In genomic region chr2:69644506-69644979, GRCh38 we compare ENCODE assay signal across 8 cellular contexts. TPM values are rescaled to one million over a fixed set of nuclear protein-coding genes. Genes with fewer than 3 reads are reported as not detected.
DNase-seq lines count a peak whose midpoint lies in the region; ATAC-seq, FAIRE-seq and TF ChIP-seq lines count a peak whose summit lies in the region.

No MANE protein-coding gene starts in this region.

- H3K4me1 ChIP-seq in SK-N-SH (ENCODE audit: control insufficient read depth in 1 of 2, insufficient read depth in 2 of 2, low read depth in 1 of 2, low read length in 1 of 2) = peaks cover 1 to 26% of the 10 kb centered on the region in 2 experiments; a peak in 3 of 4 replicates
- H3K4me1 ChIP-seq in rectal smooth muscle tissue (ENCODE audit: control insufficient read depth, insufficient read depth, low read length) = peaks cover 12% of the 10 kb centered on the region

- peak overlapping the region; percentile 98 to 100 for H3K27ac ChIP-seq in SK-N-SH (ENCODE audit: low read depth in 2 of 2, low read length in 1 of 2)
- peak overlapping the region; percentile 97 for H3K27ac ChIP-seq in rectal smooth muscle tissue (ENCODE audit: low read depth, low read length)

- H3K4me3 ChIP-seq in SK-N-SH (ENCODE audit: low read depth in 2 of 2, low read length in 1 of 2) = peak overlapping the region; percentile 84 to 93
- peak overlapping the region; percentile 92 for H3K4me3 ChIP-seq in fibroblast of pulmonary artery (replicated peaks; ENCODE audit: low read depth, low read length)
- H3K4me3 ChIP-seq in rectal smooth muscle tissue (ENCODE audit: low read length) = peak overlapping the region; percentile 86

- H3K4me2 ChIP-seq in SK-N-SH = peak overlapping the region; percentile 93

- TF ChIP-seq EP300 in SK-N-SH (IDR thresholded peaks at IDR 0.05; ENCODE audit: borderline replicate concordance in 1 of 2, low read depth in 1 of 2, low read length in 1 of 2) = no peak

- 5% methylated on average over 15 of the region's 15 CpGs for WGBS in SK-N-SH (ENCODE audit: low lambda C conversion rate)

- peak overlapping the region; percentile 94 for H2AFZ ChIP-seq in SK-N-SH (ENCODE audit: low read depth)

- H3K9ac ChIP-seq in SK-N-SH = peak overlapping the region; percentile 96
- H3K9ac ChIP-seq in rectal smooth muscle tissue (ENCODE audit: low read length) = peak overlapping the region; percentile 59

- FAIRE-seq in GM19239 (lab: Jason Lieb, UNC) = peak; percentile 88

- H4K20me1 ChIP-seq in SK-N-SH (ENCODE audit: insufficient read depth) = peaks cover 29% of the 10 kb centered on the region

- no peak for ATAC-seq in HG03442 (IDR thresholded peaks at IDR 0.05; ENCODE audit: unreplicated experiment)

- CTCF ChIA-PET in SK-N-SH (lab: Yijun Ruan, JAX) = interaction anchor here (0.8 to 2.1 kb wide), 5 partner anchors 76 to 216 kb away, joined by 3 to 7 read pairs (median 3); no protein-coding TSS in a partner anchor

- DNase-seq in GM19239 (ENCODE audit: insufficient read length, low spot score) (no peak), SK-N-SH (no peak), fibroblast of pulmonary artery (ENCODE audit: low read depth) (no peak), ecto neural progenitor cell (ENCODE audit: low spot score) (no peak), CD1c-positive myeloid dendritic cell (ENCODE audit: extremely low spot score) (no peak)
- DNase-seq in central memory CD4-positive, alpha-beta T cell = no peak

- H3K9me3 ChIP-seq in SK-N-SH = no peaks in the 10 kb centered on the region

- H3K79me2 ChIP-seq in SK-N-SH (ENCODE audit: insufficient read depth) = peaks cover 47% of the 10 kb centered on the region

- POLR2A ChIA-PET in SK-N-SH (lab: Yijun Ruan, JAX) = interaction anchor here (1.2 to 1.8 kb wide), 2 partner anchors 76 to 207 kb away, joined by 3 to 5 read pairs; partner anchors contain the start of gene NFU1

- TF ChIP-seq RAD21 in SK-N-SH (IDR thresholded peaks at IDR 0.05; ENCODE audit: low read length) = no peak

- H3K36me3 ChIP-seq in SK-N-SH (replicated peaks in 1 of 2; ENCODE audit: control insufficient read depth in 1 of 2, insufficient read depth in 2 of 2, low read length in 1 of 2) (peaks cover 0 to 3% of the 10 kb centered on the region in 2 experiments), rectal smooth muscle tissue (ENCODE audit: control insufficient read depth, insufficient read depth, low read length) (no peaks in the 10 kb centered on the region)

- TF ChIP-seq CTCF in SK-N-SH (IDR thresholded peaks at IDR 0.05) (no peak), fibroblast of pulmonary artery (IDR thresholded peaks at IDR 0.05; ENCODE audit: low read length, missing control alignments) (no peak)

- peaks cover 21% of the 10 kb centered on the region for H3F3A ChIP-seq in SK-N-SH (replicated peaks; ENCODE audit: insufficient read depth)

- H3K9me2 ChIP-seq in SK-N-SH = no peaks in the 10 kb centered on the region

- H3K27me3 ChIP-seq in SK-N-SH (ENCODE audit: insufficient read depth) (no peaks in the 10 kb centered on the region), rectal smooth muscle tissue (ENCODE audit: control insufficient read depth, insufficient read depth, low read length) (no peaks in the 10 kb centered on the region)

TF ChIP-seq in SK-N-SH, 30 proteins besides CTCF, POLR2A, EP300 and RAD21:
- TF ChIP-seq FOSL2 (IDR thresholded peaks at IDR 0.05; ENCODE audit: borderline replicate concordance, low read depth) (no peak), GATA2 (CRISPR knock-in tag; IDR thresholded peaks at IDR 0.05) (0 out of 2 replicates have a peak, but pooled peaks have one; percentile 3)

RNA-seq across cellular contexts. Expression of gene AAK1, which starts 1.0 kb away (rescaled TPM):
- 13.4 and 13.5 TPM in 2 replicates for polyA plus RNA-seq in SK-N-SH (2012; rRNA removed)
- 14.5 and 16.4 TPM in 2 replicates for polyA plus RNA-seq in SK-N-SH (2012; cell fraction: cytosol; rRNA removed)
- 20.7 and 26.4 TPM in 2 replicates for polyA plus RNA-seq in SK-N-SH (2012; cell fraction: nucleus; rRNA removed)
